Comparison of ENCODE assay signal across 7 cellular contexts in the genomic region with DNA sequence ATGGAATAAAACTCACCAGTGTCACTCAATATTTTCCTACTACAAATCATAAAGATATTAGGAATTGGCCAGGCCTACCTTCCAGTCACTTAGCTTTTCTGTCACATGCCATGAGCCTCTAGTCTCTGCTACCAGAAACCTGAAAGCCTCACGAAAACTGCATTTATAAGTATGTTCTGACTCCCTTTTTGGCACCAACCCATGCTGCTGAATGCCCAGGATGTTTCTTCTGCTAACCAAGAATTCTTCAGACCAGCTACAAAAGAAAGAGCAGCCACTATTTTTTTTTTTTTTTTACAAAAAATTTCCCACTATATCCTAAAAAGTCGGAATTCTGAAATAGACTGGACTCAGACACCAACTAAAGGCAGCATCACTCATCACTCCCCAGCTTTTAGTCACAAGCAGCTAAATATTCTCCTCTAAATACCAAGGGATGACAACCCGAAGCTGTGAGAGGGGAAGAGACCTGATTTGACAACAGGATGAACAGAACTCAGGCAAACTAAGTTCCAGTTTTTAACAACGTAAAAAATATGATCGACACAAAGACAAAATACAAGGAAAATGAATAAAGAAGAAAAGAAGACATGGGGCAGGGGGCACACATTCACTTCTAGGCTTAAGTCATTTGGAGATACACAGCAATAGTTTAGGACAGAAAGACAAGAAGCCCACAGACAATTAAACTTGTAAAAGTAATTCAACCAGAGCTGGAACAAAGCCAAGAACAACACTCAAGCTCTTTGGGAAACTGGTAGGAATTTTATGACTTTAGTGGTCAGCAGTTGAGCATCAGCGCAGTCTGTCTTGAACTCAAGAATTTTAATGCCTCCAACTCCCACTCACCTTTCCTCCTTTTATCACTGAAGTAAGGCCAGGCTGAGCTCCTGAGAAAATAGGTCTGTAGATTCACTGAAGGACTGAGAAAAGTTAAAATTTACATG. TPM values are rescaled to one million over a fixed set of nuclear protein-coding genes. Genes with fewer than 3 reads are reported as not detected.
DNase-seq lines count a peak whose midpoint lies in the region; ATAC-seq and TF ChIP-seq lines count a peak whose summit lies in the region.

No MANE protein-coding gene starts in this region.

- intact Hi-C loops in ascending aorta (cut with DNase I), result loop anchor here (1.0 to 5.0 kb wide), 5 partner anchors 25 to 897 kb away; a partner anchor contains a TSS
- intact Hi-C loops in thyroid gland (cut with DNase I), result no loop called here

- H3K9ac ChIP-seq in ES-I3 (ENCODE audit: low read depth, low read length) (peak overlapping the region; percentile 93), Loucy (ENCODE audit: low read depth, low read length, poor library complexity, severe bottlenecking) (peak overlapping the region; percentile 98)

- peaks cover 38% of the 10 kb centered on the region for H4K20me1 ChIP-seq in Loucy (ENCODE audit: insufficient read depth, low read length, poor library complexity, severe bottlenecking)

- peak overlapping the region; percentile 88 for H3K4me2 ChIP-seq in Loucy (ENCODE audit: low read depth, low read length, poor library complexity, severe bottlenecking)

- no peak for TF ChIP-seq POLR2A in thyroid gland (IDR thresholded peaks at IDR 0.05)

- WGBS in thyroid gland, 2 donors, result 20 to 23% methylated on average over 6 of the region's 6 CpGs

- H3K36me3 ChIP-seq in ES-I3 (ENCODE audit: insufficient read depth, low read length) (no peaks in the 10 kb centered on the region; the same call in 1 of the 2 replicates), Loucy (ENCODE audit: insufficient read depth, low read length) (no peaks in the 10 kb centered on the region), ascending aorta (no peaks in the 10 kb centered on the region), thyroid gland (no peaks in the 10 kb centered on the region)

- H3K27me3 ChIP-seq in Loucy (ENCODE audit: insufficient read depth, low read length, poor library complexity, severe bottlenecking), result no peaks in the 10 kb centered on the region
- no peaks in the 10 kb centered on the region for H3K27me3 ChIP-seq in ascending aorta
- no peaks in the 10 kb centered on the region for H3K27me3 ChIP-seq in thyroid gland

- peak overlapping the region; percentile 98 for H3K27ac ChIP-seq in ascending aorta
- peak overlapping the region; percentile 88 to 98 (median 96) for H3K27ac ChIP-seq in thyroid gland

- no peaks in the 10 kb centered on the region for H3K9me3 ChIP-seq in ES-I3 (ENCODE audit: control insufficient read depth, insufficient read depth, low read length)
- H3K9me3 ChIP-seq in Loucy (ENCODE audit: insufficient read depth, low read depth, low read length), result no peaks in the 10 kb centered on the region
- no peaks in the 10 kb centered on the region for H3K9me3 ChIP-seq in ascending aorta
- no peaks in the 10 kb centered on the region for H3K9me3 ChIP-seq in thyroid gland

- H3K4me3 ChIP-seq in Loucy (ENCODE audit: low read length, poor library complexity, severe bottlenecking), result peak overlapping the region; percentile 87
- peak overlapping the region; percentile 85 to 98 for H3K4me3 ChIP-seq in ascending aorta
- H3K4me3 ChIP-seq in thyroid gland (replicated peaks in 1 of 3), result peak overlapping the region in 2 of 3 donors; percentile 51 to 80

- H3K79me2 ChIP-seq in Loucy (ENCODE audit: insufficient read depth, low read length), result peaks cover 61% of the 10 kb centered on the region

- H3K9me2 ChIP-seq in Loucy (replicated peaks; ENCODE audit: low read depth, low read length), result no peaks in the 10 kb centered on the region

- no peak for ATAC-seq in HG03280 (IDR thresholded peaks at IDR 0.05; ENCODE audit: unreplicated experiment)

- no peak overlapping the region for H2AFZ ChIP-seq in Loucy (ENCODE audit: low read length)

- DNase-seq in ascending aorta (ENCODE audit: low spot score in 2 of 2) (no peak), kidney tubule cell (ENCODE audit: low spot score) (peak; percentile 82), thyroid gland (peak; percentile 50 to 57), NCI-H526 (lab: John Stamatoyannopoulos, UW) (no peak)

- no peaks in the 10 kb centered on the region for H3F3A ChIP-seq in Loucy (ENCODE audit: low read depth)

- TF ChIP-seq CTCF in Loucy (conservative IDR thresholded peaks at IDR 0.05; ENCODE audit: low read length) (no peak), ascending aorta (IDR thresholded peaks at IDR 0.05) (no peak), thyroid gland (IDR thresholded peaks at IDR 0.05) (no peak)

- H3K4me1 ChIP-seq in ES-I3 (ENCODE audit: insufficient read depth, low read length) (peaks cover 11% of the 10 kb centered on the region; the same call in 1 of the 2 replicates), Loucy (ENCODE audit: insufficient read depth, low read length, poor library complexity, severe bottlenecking) (peaks cover 49% of the 10 kb centered on the region), ascending aorta (peaks cover 0 to 30% of the 10 kb centered on the region in 2 donors), thyroid gland (peaks cover 50% of the 10 kb centered on the region in 2 donors)

RNA-seq across cellular contexts. Expression of a gene that starts 1.6 kb away (rescaled TPM):
- total RNA-seq in ascending aorta (68.9 TPM), thyroid gland (100 to 1,000 TPM; 221 to 239 (median 228) TPM)

RNA-seq across cellular contexts. Expression of a gene that starts 24.2 kb away (rescaled TPM):
- total RNA-seq in ascending aorta (36.6 TPM), thyroid gland (100 to 1,000 TPM in 2 of 4 donors, 10 to 100 TPM in 2; 65.2 to 120 (median 85.3) TPM)

RNA-seq across cellular contexts. Expression of a gene that starts 55.5 kb away (rescaled TPM):
- total RNA-seq in ascending aorta, result 178 TPM
- total RNA-seq in thyroid gland, result 10 to 100 TPM; 47.9 to 68.5 (median 50.2) TPM

Comparison
In these comparisons a context has a peak if more than half of its experiments do, and no peak if none do; other contexts are left out.
1. DNase-seq: peak in kidney tubule cell (single experiment) and thyroid gland (2 of 2); none in ascending aorta (0 of 2) and NCI-H526 (0 of 2).
2. Peak in every context shown above with its lines, with median percentiles within 50 percentile points of each other: H3K4me3 ChIP-seq.